In genomic region chr1:3864884-3865283, GRCh38 we compare ENCODE assay signal across 17 cellular contexts. TPM values are rescaled to one million over a fixed set of nuclear protein-coding genes. Genes with fewer than 3 reads are reported as not detected.
A peak's percentile ranks its signal among the peaks of the same experiment; 100 is the strongest.
DNase-seq lines count a peak whose midpoint lies in the region; ATAC-seq and TF ChIP-seq lines count a peak whose summit lies in the region.
"Had no signal": no experiment of that assay in that cellular context is flagged by ENCODE, and none has a peak within 500 bp of the region (broad histone marks: within the 10 kb centered on the region; RNA-seq: fewer than 3 reads in every experiment).

No MANE protein-coding gene starts in this region.

- H3K27ac ChIP-seq in PC-3 (ENCODE audit: low read length) (no peak overlapping the region), caudate nucleus (ENCODE audit: low read depth, low read length) (no peak overlapping the region)
- H3K27ac ChIP-seq: SJSA1 had no signal

- intact Hi-C loops in PC-3 (cut with micrococcal nuclease) (no loop called here), mucosa of descending colon (cut with DNase I, micrococcal nuclease) (no loop called here)

- no peak overlapping the region for H3K4me3 ChIP-seq in PC-3 (ENCODE audit: low read length)
- H3K4me3 ChIP-seq in mucosa of descending colon, result no peak overlapping the region
- H3K4me3 ChIP-seq: SJSA1 had no signal

- no peaks in the 10 kb centered on the region for H3K27me3 ChIP-seq in PC-3 (ENCODE audit: low read length)
- H3K27me3 ChIP-seq: SJSA1 had no signal

- H3K27ac Mint-ChIP-seq in activated T-cell treated with anti-CD3 and anti-CD28 coated beads, Interleukin-2, amount 50 U/mL, for 72 hours, result peak overlapping the region; percentile 60
- peak overlapping the region; percentile 89 for H3K27ac Mint-ChIP-seq in glutamatergic neuron (ENCODE audit: unreplicated experiment)
- no peak overlapping the region for H3K27ac Mint-ChIP-seq in stimulated activated memory B cell treated with anti-CD40 and anti-IgM and Interleukin-4, amounts not matched to agents 10 μg/mL and 1 μg/mL and 100 μg/mL, for 72 hours

- H3K9ac ChIP-seq in PC-3 (ENCODE audit: low read length), result no peak overlapping the region

- no peaks in the 10 kb centered on the region for H3K27me3 Mint-ChIP-seq in activated T-cell treated with anti-CD3 and anti-CD28 coated beads, Interleukin-2, amount 50 U/mL, for 72 hours (ENCODE audit: low read depth)
- peaks cover 18% of the 10 kb centered on the region for H3K27me3 Mint-ChIP-seq in glutamatergic neuron (ENCODE audit: unreplicated experiment)
- H3K27me3 Mint-ChIP-seq in stimulated activated memory B cell treated with anti-CD40 and anti-IgM and Interleukin-4, amounts not matched to agents 10 μg/mL and 1 μg/mL and 100 μg/mL, for 72 hours, result no peaks in the 10 kb centered on the region

- no peaks in the 10 kb centered on the region for H4K20me1 ChIP-seq in PC-3 (ENCODE audit: low read length)

- CTCF ChIA-PET in PC-3 (lab: Charles Lee), result interaction anchor here (0.6 kb wide), 1 partner anchor 38 kb away, joined by 10 read pairs; no protein-coding TSS in a partner anchor

- no peak for DNase-seq in activated T-cell treated with anti-CD3 and anti-CD28 coated beads, Interleukin-2, amount 50 U/mL, for 72 hours
- DNase-seq in activated T-cell treated with anti-CD3 and anti-CD28 coated beads, Interleukin-2, amount 50 U/mL, for 48 hours, result no peak
- DNase-seq in PC-3, result peak; percentile 74
- DNase-seq in glutamatergic neuron, result no peak
- no peak for DNase-seq in mucosa of descending colon
- no peak for DNase-seq in NCI-H510A treated with DMSO at 0.1 percent for 48 hours (lab: John Stamatoyannopoulos, UW)
- DNase-seq in caudate nucleus (lab: John Stamatoyannopoulos, UW), result no peak
- DNase-seq: 8988T, DMS 273 treated with DMSO at 0.1 percent for 48 hours, GOT3, MM.1S, NCI-H1092, NCI-H146, NCI-H2081 had no signal

- H3K9me3 ChIP-seq in PC-3 (ENCODE audit: low read length) (no peaks in the 10 kb centered on the region), mucosa of descending colon (no peaks in the 10 kb centered on the region)
- H3K9me3 ChIP-seq: SJSA1 had no signal

- H3K36me3 ChIP-seq in PC-3 (ENCODE audit: low read depth, low read length) (peaks cover 30% of the 10 kb centered on the region), mucosa of descending colon (ENCODE audit: low read depth) (no peaks in the 10 kb centered on the region)

- H3K9me3 Mint-ChIP-seq in activated T-cell treated with anti-CD3 and anti-CD28 coated beads, Interleukin-2, amount 50 U/mL, for 72 hours, result peaks cover 0 to 1% of the 10 kb centered on the region in 2 donors
- H3K9me3 Mint-ChIP-seq in glutamatergic neuron (ENCODE audit: unreplicated experiment), result peaks cover 15% of the 10 kb centered on the region
- H3K9me3 Mint-ChIP-seq in stimulated activated memory B cell treated with anti-CD40 and anti-IgM and Interleukin-4, amounts not matched to agents 10 μg/mL and 1 μg/mL and 100 μg/mL, for 72 hours, result peaks cover 3% of the 10 kb centered on the region

- no peak for ATAC-seq in activated T-cell treated with anti-CD3 and anti-CD28 coated beads, Interleukin-2, amount 50 U/mL, for 72 hours (replicated peaks in 1 of 2)
- ATAC-seq in PC-3 (peak; percentile 78), mucosa of descending colon (no peak)
- no peak for ATAC-seq in stimulated activated memory B cell treated with anti-CD40 and anti-IgM and Interleukin-4, amounts not matched to agents 10 μg/mL and 1 μg/mL and 100 μg/mL, for 72 hours

- H3F3A ChIP-seq in PC-3 (ENCODE audit: low read length, unreplicated experiment), result no peaks in the 10 kb centered on the region

- H3K4me1 ChIP-seq in PC-3 (ENCODE audit: insufficient read depth, low read length) (peaks cover 12% of the 10 kb centered on the region), mucosa of descending colon (ENCODE audit: low read depth) (no peaks in the 10 kb centered on the region)
- H3K4me1 ChIP-seq: SJSA1 had no signal

- no peak overlapping the region for H2AFZ ChIP-seq in PC-3 (ENCODE audit: low read length)

- no peak overlapping the region for H3K4me3 Mint-ChIP-seq in activated T-cell treated with anti-CD3 and anti-CD28 coated beads, Interleukin-2, amount 50 U/mL, for 72 hours
- H3K4me3 Mint-ChIP-seq in glutamatergic neuron (ENCODE audit: unreplicated experiment), result peak overlapping the region; percentile 54
- H3K4me3 Mint-ChIP-seq in stimulated activated memory B cell treated with anti-CD40 and anti-IgM and Interleukin-4, amounts not matched to agents 10 μg/mL and 1 μg/mL and 100 μg/mL, for 72 hours, result no peak overlapping the region
- H3K4me3 Mint-ChIP-seq: CD14-positive monocyte had no signal

- POLR2A ChIA-PET in PC-3 (lab: Charles Lee; ENCODE audit: unreplicated experiment), result interaction anchor here (0.6 kb wide), 2 partner anchors 10 to 1453 kb away, joined by 3 to 18 read pairs; no protein-coding TSS in a partner anchor

- H3K36me3 Mint-ChIP-seq in activated T-cell treated with anti-CD3 and anti-CD28 coated beads, Interleukin-2, amount 50 U/mL, for 72 hours (ENCODE audit: insufficient read depth in 2 of 2), result peaks cover 3 to 8% of the 10 kb centered on the region in 2 donors
- H3K36me3 Mint-ChIP-seq in glutamatergic neuron (ENCODE audit: unreplicated experiment), result peaks cover 7% of the 10 kb centered on the region
- H3K36me3 Mint-ChIP-seq in stimulated activated memory B cell treated with anti-CD40 and anti-IgM and Interleukin-4, amounts not matched to agents 10 μg/mL and 1 μg/mL and 100 μg/mL, for 72 hours, result peaks cover 26% of the 10 kb centered on the region

- H3K4me1 Mint-ChIP-seq in activated T-cell treated with anti-CD3 and anti-CD28 coated beads, Interleukin-2, amount 50 U/mL, for 72 hours (ENCODE audit: low read depth), result no peaks in the 10 kb centered on the region
- H3K4me1 Mint-ChIP-seq in glutamatergic neuron (ENCODE audit: low read depth, unreplicated experiment), result peaks cover 11% of the 10 kb centered on the region
- peaks cover 12% of the 10 kb centered on the region for H3K4me1 Mint-ChIP-seq in stimulated activated memory B cell treated with anti-CD40 and anti-IgM and Interleukin-4, amounts not matched to agents 10 μg/mL and 1 μg/mL and 100 μg/mL, for 72 hours

- no TSS peak for BruUV-seq in PC-3 (replicated peaks; lab: Mats Ljungman, UMichigan)

- TF ChIP-seq CTCF in PC-3 (conservative IDR thresholded peaks at IDR 0.05; ENCODE audit: low read depth, low read length) (no peak), glutamatergic neuron (IDR thresholded peaks at IDR 0.05; ENCODE audit: partially characterized antibody, unreplicated experiment) (no peak), mucosa of descending colon (IDR thresholded peaks at IDR 0.05) (no peak)

- no peaks in the 10 kb centered on the region for H3K9me2 ChIP-seq in PC-3 (replicated peaks; ENCODE audit: low read length)

- H3K79me2 ChIP-seq in PC-3 (ENCODE audit: low read length), result peaks cover 14% of the 10 kb centered on the region

- H3K4me2 ChIP-seq in PC-3 (ENCODE audit: low read length), result peak overlapping the region; percentile 29; the same call in 1 of the 2 replicates

RNA-seq across cellular contexts. Expression of gene DFFB, which starts 7.6 kb away (rescaled TPM):
- 1 to 10 TPM; 8.2 to 8.6 TPM for total RNA-seq in activated T-cell treated with anti-CD3 and anti-CD28 coated beads, Interleukin-2, amount 50 U/mL, for 72 hours
- total RNA-seq in PC-3 (2014; rRNA removed) (17.1 and 19.6 TPM in 2 replicates), glutamatergic neuron (ENCODE audit: unreplicated experiment) (16.4 TPM), mucosa of descending colon (1 to 10 TPM; 7.6 to 9.2 (median 8.4) TPM)

RNA-seq across cellular contexts. Expression of gene CEP104, which starts 7.9 kb away (rescaled TPM):
- total RNA-seq in activated T-cell treated with anti-CD3 and anti-CD28 coated beads, Interleukin-2, amount 50 U/mL, for 72 hours, result 10 to 100 TPM; 37.4 to 48.1 TPM
- total RNA-seq in PC-3 (2014; rRNA removed) (60.9 and 64.1 TPM in 2 replicates), glutamatergic neuron (ENCODE audit: unreplicated experiment) (102 TPM), mucosa of descending colon (10 to 100 TPM; 33.4 to 62.0 (median 36.1) TPM)

RNA-seq across cellular contexts. Expression of gene C1orf174, which starts 35.2 kb away (rescaled TPM):
- total RNA-seq in activated T-cell treated with anti-CD3 and anti-CD28 coated beads, Interleukin-2, amount 50 U/mL, for 72 hours, result 10 to 100 TPM; 30.8 to 43.7 TPM
- total RNA-seq in PC-3 (2014; rRNA removed) (64.2 and 70.9 TPM in 2 replicates), glutamatergic neuron (ENCODE audit: unreplicated experiment) (16.9 TPM), mucosa of descending colon (10 to 100 TPM; 19.3 to 23.7 (median 21.8) TPM)
